Comparison of ENCODE assay signal across 9 cellular contexts in the genomic region with DNA sequence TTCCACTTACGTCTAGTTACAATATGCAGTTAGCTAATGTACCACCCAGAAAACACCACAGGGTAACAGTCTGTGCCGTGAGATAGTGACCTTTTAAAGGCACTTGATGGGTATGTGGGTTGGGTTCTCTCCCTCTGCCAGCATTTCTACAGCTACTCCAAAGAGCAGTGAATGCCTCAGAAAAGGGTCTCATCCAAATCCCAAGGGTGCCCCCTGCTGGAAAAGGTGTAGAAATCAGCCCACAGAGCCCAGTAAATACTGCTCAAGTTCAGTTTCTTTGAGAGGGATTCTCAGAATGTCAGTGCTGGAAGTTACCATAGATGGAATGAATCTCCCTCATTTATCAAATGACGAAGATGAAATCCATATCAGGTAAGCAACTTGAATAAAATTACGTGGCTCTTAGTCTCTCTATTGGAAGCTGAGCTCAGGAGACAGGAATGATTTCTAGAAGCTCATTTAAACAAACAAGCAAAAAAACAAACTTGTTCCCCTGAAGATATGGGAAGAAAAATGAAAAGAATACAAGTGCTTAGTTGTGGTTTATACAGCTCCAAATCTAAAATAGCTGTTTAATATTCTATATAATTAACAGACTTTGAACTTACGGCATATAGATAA. TPM values are rescaled to one million over a fixed set of nuclear protein-coding genes. Genes with fewer than 3 reads are reported as not detected.
DNase-seq lines count a peak whose midpoint lies in the region; ATAC-seq, FAIRE-seq and TF ChIP-seq lines count a peak whose summit lies in the region.
"Had no signal": no experiment of that assay in that cellular context is flagged by ENCODE, and none has a peak within 500 bp of the region (broad histone marks: within the 10 kb centered on the region; RNA-seq: fewer than 3 reads in every experiment).

No MANE protein-coding gene starts in this region.

- H3K4me1 ChIP-seq in pancreas: no peaks in the 10 kb centered on the region

- intact Hi-C loops in activated T-helper 1 cell treated with anti-CD3 and anti-CD28 coated beads, Interleukin-12 subunit alpha, Interleukin-12 subunit beta, Interleukin-2, Interleukin-4 antibody, amounts not matched to agents 30 ng/mL and 10 ng/mL and 1 ng/mL, durations not matched to agents 14 hours and 24 hours and 36 hours (cut with micrococcal nuclease): loop anchor here (1.0 to 2.0 kb wide), 7 partner anchors 106 to 667 kb away; no protein-coding TSS in a partner anchor
- intact Hi-C loops in pancreas (cut with DNase I): loop anchor here in 1 of 3 donors (10.0 kb wide), 1 partner anchor 116 kb away; no protein-coding TSS in a partner anchor

- H3K27me3 ChIP-seq in pancreas: no peaks in the 10 kb centered on the region

- H3K9me3 ChIP-seq in pancreas: no peaks in the 10 kb centered on the region

- no peaks in the 10 kb centered on the region for H3K4me1 Mint-ChIP-seq in activated T-helper 1 cell treated with anti-CD3 and anti-CD28 coated beads, Interleukin-12 subunit alpha, Interleukin-12 subunit beta, Interleukin-2, Interleukin-4 antibody, amounts not matched to agents 30 ng/mL and 10 ng/mL and 1 ng/mL, durations not matched to agents 14 hours and 24 hours and 36 hours (ENCODE audit: low read depth)

- H3K36me3 ChIP-seq in pancreas: no peaks in the 10 kb centered on the region

- H3K27ac Mint-ChIP-seq in activated T-helper 1 cell treated with anti-CD3 and anti-CD28 coated beads, Interleukin-12 subunit alpha, Interleukin-12 subunit beta, Interleukin-2, Interleukin-4 antibody, amounts not matched to agents 30 ng/mL and 10 ng/mL and 1 ng/mL, durations not matched to agents 14 hours and 24 hours and 36 hours: no peak overlapping the region
- H3K27ac Mint-ChIP-seq: dendritic cell treated with granulocyte-macrophage colony-stimulating factor and Interleukin-4, amounts not matched to agents 40 ng/mL and 50 ng/mL, for 4 days had no signal

- H3K4me3 Mint-ChIP-seq in activated T-helper 1 cell treated with anti-CD3 and anti-CD28 coated beads, Interleukin-12 subunit alpha, Interleukin-12 subunit beta, Interleukin-2, Interleukin-4 antibody, amounts not matched to agents 30 ng/mL and 10 ng/mL and 1 ng/mL, durations not matched to agents 14 hours and 24 hours and 36 hours: no peak overlapping the region
- H3K4me3 Mint-ChIP-seq: dendritic cell treated with granulocyte-macrophage colony-stimulating factor and Interleukin-4, amounts not matched to agents 40 ng/mL and 50 ng/mL, for 4 days had no signal

- ATAC-seq in pancreas: peak; percentile 55 to 95 (median 88)

- no peak overlapping the region for H3K27ac ChIP-seq in pancreas

- DNase-seq in Caki2 (ENCODE audit: low read depth) (peak; percentile 64), GM20000 (ENCODE audit: low spot score) (peak; percentile 75), HuH-7.5 (ENCODE audit: low spot score) (peak; percentile 39), RPMI7951 (ENCODE audit: low read depth) (peak; percentile 79), foreskin melanocyte (peak; percentile 78), pancreas (peak in 4 of 6 donors; percentile 27 to 64 (median 45)), urothelium cell line (ENCODE audit: low spot score) (peak; percentile 63)
- DNase-seq in activated T-helper 1 cell treated with anti-CD3 and anti-CD28 coated beads, Interleukin-12 subunit alpha, Interleukin-12 subunit beta, Interleukin-2, Interleukin-4 antibody, amounts not matched to agents 30 ng/mL and 10 ng/mL and 1 ng/mL, durations not matched to agents 14 hours and 24 hours and 36 hours (ENCODE audit: low spot score): peak; percentile 52

- 31 to 36% methylated on average over 5 of the region's 5 CpGs for WGBS in pancreas, 2 donors

- in situ Hi-C loops in Caki2 (cut with HindIII; ENCODE audit: low pct_unique_long_range_greater_than_20kb, low sequenced_read_pairs): no loop called here

- H3K9me3 Mint-ChIP-seq in activated T-helper 1 cell treated with anti-CD3 and anti-CD28 coated beads, Interleukin-12 subunit alpha, Interleukin-12 subunit beta, Interleukin-2, Interleukin-4 antibody, amounts not matched to agents 30 ng/mL and 10 ng/mL and 1 ng/mL, durations not matched to agents 14 hours and 24 hours and 36 hours: no peaks in the 10 kb centered on the region
- H3K9me3 Mint-ChIP-seq: dendritic cell treated with granulocyte-macrophage colony-stimulating factor and Interleukin-4, amounts not matched to agents 40 ng/mL and 50 ng/mL, for 4 days had no signal

- TF ChIP-seq CTCF in GM20000 (IDR thresholded peaks at IDR 0.05; ENCODE audit: extremely low read depth, missing control alignments): peak; percentile 51
- TF ChIP-seq CTCF in pancreas (IDR thresholded peaks at IDR 0.05): peak in 3 of 4 donors; percentile 35 to 59 (median 54)

- H3K27me3 Mint-ChIP-seq in activated T-helper 1 cell treated with anti-CD3 and anti-CD28 coated beads, Interleukin-12 subunit alpha, Interleukin-12 subunit beta, Interleukin-2, Interleukin-4 antibody, amounts not matched to agents 30 ng/mL and 10 ng/mL and 1 ng/mL, durations not matched to agents 14 hours and 24 hours and 36 hours (ENCODE audit: insufficient read depth): peaks cover 31% of the 10 kb centered on the region
- H3K27me3 Mint-ChIP-seq: dendritic cell treated with granulocyte-macrophage colony-stimulating factor and Interleukin-4, amounts not matched to agents 40 ng/mL and 50 ng/mL, for 4 days had no signal

- FAIRE-seq in pancreas (lab: Jason Lieb, UNC) (no peak), urothelium cell line (lab: Jason Lieb, UNC) (peak; percentile 42)

- H3K4me3 ChIP-seq in pancreas: no peak overlapping the region

- H3K36me3 Mint-ChIP-seq in activated T-helper 1 cell treated with anti-CD3 and anti-CD28 coated beads, Interleukin-12 subunit alpha, Interleukin-12 subunit beta, Interleukin-2, Interleukin-4 antibody, amounts not matched to agents 30 ng/mL and 10 ng/mL and 1 ng/mL, durations not matched to agents 14 hours and 24 hours and 36 hours (ENCODE audit: low read depth): no peaks in the 10 kb centered on the region

RNA-seq across cellular contexts. Expression of a gene that starts 9.5 kb away (rescaled TPM):
- not detected in 2 replicates for total RNA-seq in Caki2 (2014; rRNA removed; shearing (Covaris generic); ENCODE audit: low replicate concordance)
- total RNA-seq in RPMI7951 (2014; rRNA removed; shearing (Covaris generic)): 3.7 and 8.0 TPM in 2 replicates
- not detected in 2 replicates for total RNA-seq in activated T-helper 1 cell treated with anti-CD3 and anti-CD28 coated beads, Interleukin-12 subunit alpha, Interleukin-12 subunit beta, Interleukin-2, Interleukin-4 antibody, amounts not matched to agents 30 ng/mL and 10 ng/mL and 1 ng/mL, durations not matched to agents 14 hours and 24 hours and 36 hours
- not detected for total RNA-seq in pancreas
- polyA plus RNA-seq in pancreas: under 1 TPM in 1 of 2 donors, not detected in 1; 0.12 TPM

RNA-seq across cellular contexts. Expression of a gene that starts 38.6 kb away (rescaled TPM):
- not detected in 2 replicates for total RNA-seq in Caki2 (2014; rRNA removed; shearing (Covaris generic); ENCODE audit: low replicate concordance)
- 10.5 and 14.9 TPM in 2 replicates for total RNA-seq in RPMI7951 (2014; rRNA removed; shearing (Covaris generic))
- total RNA-seq in activated T-helper 1 cell treated with anti-CD3 and anti-CD28 coated beads, Interleukin-12 subunit alpha, Interleukin-12 subunit beta, Interleukin-2, Interleukin-4 antibody, amounts not matched to agents 30 ng/mL and 10 ng/mL and 1 ng/mL, durations not matched to agents 14 hours and 24 hours and 36 hours: not detected in 2 replicates
- 100 to 1,000 TPM in 1 of 6 donors, 10 to 100 TPM in 2, 1 to 10 TPM in 3; 1.5 to 136 (median 10.3) TPM for total RNA-seq in pancreas
- 1 to 10 TPM; 4.7 to 6.9 TPM for polyA plus RNA-seq in pancreas
